Comparison of ENCODE assay signal across 24 cellular contexts in the genomic region with DNA sequence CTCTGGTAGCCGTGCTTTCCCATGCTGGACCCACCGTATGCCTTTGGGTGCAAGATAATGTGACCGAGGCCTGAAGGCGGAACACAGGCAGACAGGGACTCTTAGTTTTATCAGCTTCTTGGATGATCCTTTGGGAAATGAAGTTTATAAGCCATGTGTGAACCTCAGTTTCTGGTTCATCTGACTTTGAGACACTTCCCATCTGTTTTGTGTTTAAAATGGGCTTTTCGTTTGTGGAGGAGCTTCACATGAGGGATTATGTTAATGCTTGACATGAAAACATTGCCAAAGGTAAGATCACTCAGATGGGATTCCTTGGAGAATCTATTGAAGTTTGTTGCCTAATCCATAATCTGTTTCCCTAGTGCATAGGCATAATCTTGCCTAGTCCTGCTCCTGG.
"Had no signal": no experiment of that assay in that cellular context is flagged by ENCODE, and none has a peak within 500 bp of the region (broad histone marks: within the 10 kb centered on the region; RNA-seq: fewer than 3 reads in every experiment).

No MANE protein-coding gene starts in this region.

- H3K4me3 Mint-ChIP-seq: activated CD4-positive, alpha-beta memory T cell treated with anti-CD3 and anti-CD28 coated beads for 36 hours; activated CD4-positive, alpha-beta T cell treated with anti-CD3 and anti-CD28 coated beads, Interleukin-2, amount 10 ng/mL, durations not matched to agents 24 days and 14 days; activated naive CD4-positive, alpha-beta T cell treated with anti-CD3 and anti-CD28 coated beads, Interleukin-2, amount 10 ng/mL, durations not matched to agents 7 days and 5 days; activated naive CD8-positive, alpha-beta T cell treated with anti-CD3 and anti-CD28 coated beads, Interleukin-2, amount 10 ng/mL, durations not matched to agents 7 days and 5 days; dendritic cell treated with granulocyte-macrophage colony-stimulating factor and Interleukin-4, amounts not matched to agents 40 ng/mL and 50 ng/mL, for 4 days; naive thymus-derived CD4-positive, alpha-beta T cell; neural progenitor cell; stimulated activated naive CD8-positive, alpha-beta T cell treated with anti-CD3 and anti-CD28 coated beads, Interleukin-15, Interleukin-2, amounts not matched to agents 100 ng/mL and 50 ng/mL, for 24 hours; T-helper 17 cell had no signal

- H3K27me3 Mint-ChIP-seq: activated CD4-positive, alpha-beta T cell treated with anti-CD3 and anti-CD28 coated beads, Interleukin-2, amount 10 ng/mL, durations not matched to agents 24 days and 14 days had no signal

- H3K27ac Mint-ChIP-seq: activated CD4-positive, alpha-beta memory T cell treated with anti-CD3 and anti-CD28 coated beads for 36 hours; activated CD4-positive, alpha-beta T cell treated with anti-CD3 and anti-CD28 coated beads, Interleukin-2, amount 10 ng/mL, durations not matched to agents 24 days and 14 days; activated naive CD4-positive, alpha-beta T cell treated with anti-CD3 and anti-CD28 coated beads, Interleukin-2, amount 10 ng/mL, durations not matched to agents 7 days and 5 days; activated naive CD8-positive, alpha-beta T cell treated with anti-CD3 and anti-CD28 coated beads, Interleukin-2, amount 10 ng/mL, durations not matched to agents 7 days and 5 days; dendritic cell treated with granulocyte-macrophage colony-stimulating factor and Interleukin-4, amounts not matched to agents 40 ng/mL and 50 ng/mL, for 4 days; naive thymus-derived CD4-positive, alpha-beta T cell; neural progenitor cell; stimulated activated naive CD8-positive, alpha-beta T cell treated with anti-CD3 and anti-CD28 coated beads, Interleukin-15, Interleukin-2, amounts not matched to agents 100 ng/mL and 50 ng/mL, for 24 hours; T-helper 17 cell had no signal

- H3K36me3 Mint-ChIP-seq: activated CD4-positive, alpha-beta memory T cell treated with anti-CD3 and anti-CD28 coated beads for 36 hours; activated naive CD4-positive, alpha-beta T cell treated with anti-CD3 and anti-CD28 coated beads, Interleukin-2, amount 10 ng/mL, durations not matched to agents 7 days and 5 days; activated naive CD8-positive, alpha-beta T cell treated with anti-CD3 and anti-CD28 coated beads, Interleukin-2, amount 10 ng/mL, durations not matched to agents 7 days and 5 days had no signal

- ATAC-seq: activated CD4-positive, CD25-positive, alpha-beta regulatory T cell treated with anti-CD3 and anti-CD28 coated beads, Interleukin-2, amount 50 U/mL, for 24 hours; gastrocnemius medialis; left ventricle myocardium superior; naive thymus-derived CD4-positive, alpha-beta T cell; T-helper 17 cell; upper lobe of right lung had no signal

- DNase-seq: activated CD4-positive, alpha-beta memory T cell treated with anti-CD3 and anti-CD28 coated beads for 36 hours; activated CD4-positive, alpha-beta T cell treated with anti-CD3 and anti-CD28 coated beads, Interleukin-2, amount 10 ng/mL, durations not matched to agents 24 days and 14 days; activated CD8-positive, alpha-beta memory T cell treated with anti-CD3 and anti-CD28 coated beads, Interleukin-2, amount 50 U/mL, for 4 hours; activated gamma-delta T cell; activated naive CD4-positive, alpha-beta T cell treated with anti-CD3 and anti-CD28 coated beads, Interleukin-2, amount 10 ng/mL, durations not matched to agents 7 days and 5 days; activated naive CD8-positive, alpha-beta T cell treated with anti-CD3 and anti-CD28 coated beads, Interleukin-2, amount 10 ng/mL, durations not matched to agents 7 days and 5 days; activated T-cell treated with anti-CD3 and anti-CD28 coated beads, Interleukin-2, amount 50 U/mL, for 1 hour; central memory CD4-positive, alpha-beta T cell; gastrocnemius medialis; glutamatergic neuron; left cardiac atrium; left ventricle myocardium superior; naive thymus-derived CD4-positive, alpha-beta T cell; occipital lobe; substantia nigra; T-helper 17 cell; T1000; thyroid gland; upper lobe of right lung; WERI-Rb-1 had no signal

- H3K4me1 Mint-ChIP-seq: activated CD4-positive, alpha-beta T cell treated with anti-CD3 and anti-CD28 coated beads, Interleukin-2, amount 10 ng/mL, durations not matched to agents 24 days and 14 days; activated naive CD4-positive, alpha-beta T cell treated with anti-CD3 and anti-CD28 coated beads, Interleukin-2, amount 10 ng/mL, durations not matched to agents 7 days and 5 days; T-helper 17 cell had no signal

- H3K9me3 Mint-ChIP-seq: activated CD4-positive, alpha-beta memory T cell treated with anti-CD3 and anti-CD28 coated beads for 36 hours; activated naive CD8-positive, alpha-beta T cell treated with anti-CD3 and anti-CD28 coated beads, Interleukin-2, amount 10 ng/mL, durations not matched to agents 7 days and 5 days had no signal
